9 cellular contexts compared by ENCODE assay signal in the genomic region with DNA sequence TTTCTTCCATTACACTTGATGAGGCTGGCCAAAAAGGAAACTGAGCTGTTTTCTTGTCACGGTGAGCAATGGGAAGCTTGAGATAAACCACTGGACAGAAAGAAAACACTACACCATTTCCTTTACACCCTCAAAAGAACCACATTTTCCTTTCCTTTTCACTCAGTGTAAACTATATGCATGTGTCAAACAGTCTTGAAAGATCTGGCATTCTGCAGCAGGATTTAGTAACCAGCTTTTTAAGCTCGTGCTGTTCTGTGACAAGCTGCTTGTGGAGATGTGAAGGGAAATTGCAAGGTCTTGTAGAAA.
DNase-seq lines count a peak whose midpoint lies in the region; ATAC-seq and TF ChIP-seq lines count a peak whose summit lies in the region.
"Had no signal": no experiment of that assay in that cellular context is flagged by ENCODE, and none has a peak within 500 bp of the region (broad histone marks: within the 10 kb centered on the region; RNA-seq: fewer than 3 reads in every experiment).

No MANE protein-coding gene starts in this region.

- H3K9me3 Mint-ChIP-seq in natural killer cell: no peaks in the 10 kb centered on the region

- H3K36me3 Mint-ChIP-seq in natural killer cell: no peaks in the 10 kb centered on the region

- in situ Hi-C loops in astrocyte of the spinal cord (cut with HindIII; ENCODE audit: low sequenced_read_pairs): no loop called here

- DNase-seq in GM06990 (ENCODE audit: extremely low read depth, insufficient read length) (peak; percentile 28), astrocyte of the spinal cord (ENCODE audit: low read depth, low spot score) (peak; percentile 77), natural killer cell (no peak), NCI-H2196 (lab: John Stamatoyannopoulos, UW; ENCODE audit: unreplicated experiment) (no peak), left lung (no peak), H4 (ENCODE audit: low spot score) (no peak)
- no peak for DNase-seq in stimulated activated CD4-positive, alpha-beta T cell treated with anti-CD3 and anti-CD28 coated beads, Interleukin-4, amount 100 ng/mL, for 1 hour
- DNase-seq: NCI-H2227 treated with DMSO at 0.1 percent for 48 hours had no signal

- TF ChIP-seq CTCF in GM06990 (IDR thresholded peaks at IDR 0.05; ENCODE audit: insufficient read depth, low read length, poor library complexity, severe bottlenecking) (no peak), astrocyte of the spinal cord (IDR thresholded peaks at IDR 0.05; ENCODE audit: low read depth, low read length) (no peak), natural killer cell (IDR thresholded peaks at IDR 0.05) (no peak), left lung (IDR thresholded peaks at IDR 0.05) (no peak)

- H3K4me3 ChIP-seq in GM06990 (replicated peaks; ENCODE audit: low read depth, low read length) (no peak overlapping the region), astrocyte of the spinal cord (ENCODE audit: low read depth, low read length) (no peak overlapping the region), left lung (no peak overlapping the region)

- H3K27me3 Mint-ChIP-seq in natural killer cell (ENCODE audit: low read depth in 2 of 2): no peaks in the 10 kb centered on the region

- peak overlapping the region in 1 of 2 donors; percentile 24 for H3K27ac ChIP-seq in left lung

- H3K4me1 Mint-ChIP-seq in natural killer cell: peaks cover 20 to 26% of the 10 kb centered on the region in 2 donors

- ATAC-seq in HG03457 (IDR thresholded peaks at IDR 0.05; ENCODE audit: unreplicated experiment): peak; percentile 67
- ATAC-seq in natural killer cell: peak in 1 of 3 donors; percentile 48
- ATAC-seq in left lung: no peak

- peaks cover 0 to 8% of the 10 kb centered on the region in 2 donors for H3K4me1 ChIP-seq in left lung

- H3K4me3 Mint-ChIP-seq in natural killer cell: peak overlapping the region; percentile 35

- H3K9me3 ChIP-seq in left lung: no peaks in the 10 kb centered on the region

- intact Hi-C loops in natural killer cell (cut with micrococcal nuclease): no loop called here
- intact Hi-C loops in left lung (cut with DNase I): no loop called here

- no peaks in the 10 kb centered on the region for H3K36me3 ChIP-seq in GM06990 (ENCODE audit: control insufficient read depth, insufficient read depth, low read length)
- no peaks in the 10 kb centered on the region for H3K36me3 ChIP-seq in left lung

- no peaks in the 10 kb centered on the region for H3K27me3 ChIP-seq in GM06990 (replicated peaks; ENCODE audit: control insufficient read depth, insufficient read depth, low read length)
- H3K27me3 ChIP-seq in left lung: no peaks in the 10 kb centered on the region

- H3K27ac Mint-ChIP-seq in natural killer cell: peak overlapping the region; percentile 64 to 69

Comparison
In these comparisons a context has a peak if more than half of its experiments do, and no peak if none do; other contexts are left out.
1. DNase-seq: peak in GM06990 (single experiment) and astrocyte of the spinal cord (single experiment); none in natural killer cell (single experiment), NCI-H2196 (single experiment), left lung (0 of 2), H4 (single experiment) and stimulated activated CD4-positive, alpha-beta T cell treated with anti-CD3 and anti-CD28 coated beads, Interleukin-4, amount 100 ng/mL, for 1 hour (single experiment).